8 cellular contexts compared by ENCODE assay signal in the genomic region with DNA sequence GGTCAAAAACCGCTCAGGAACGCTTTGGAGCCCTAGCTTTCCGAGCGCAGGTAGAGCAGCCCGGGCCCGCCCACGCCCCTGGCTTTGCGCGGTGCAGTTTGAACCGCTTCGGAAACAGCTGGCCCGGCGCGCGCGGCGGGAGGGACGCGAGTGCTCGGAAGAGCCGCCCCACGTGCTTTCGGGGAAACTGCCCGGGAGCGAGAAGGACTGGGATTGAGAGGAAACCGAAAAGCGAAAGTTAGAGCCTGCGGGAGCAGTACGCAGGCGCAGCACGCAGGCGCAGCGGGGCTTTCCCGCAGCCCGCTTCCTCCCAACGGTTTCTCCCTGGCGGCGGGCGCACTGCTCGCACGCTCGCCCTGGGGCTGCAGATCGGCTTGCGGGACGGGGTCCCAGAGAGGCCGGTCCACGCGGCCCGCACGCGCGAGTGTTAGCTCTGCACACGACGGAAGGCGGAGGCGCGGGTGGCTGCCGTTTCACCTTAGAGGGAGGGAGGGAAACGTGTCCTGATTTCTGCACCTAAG. TPM values are rescaled to one million over a fixed set of nuclear protein-coding genes. Genes with fewer than 3 reads are reported as not detected.
DNase-seq lines count a peak whose midpoint lies in the region; ATAC-seq and TF ChIP-seq lines count a peak whose summit lies in the region.

No MANE protein-coding gene starts in this region.

- H3K79me2 ChIP-seq in H9 (ENCODE audit: insufficient read depth, low read length), result no peaks in the 10 kb centered on the region

- H4K91ac ChIP-seq in H9 (ENCODE audit: insufficient read length, low read depth, low read length), result no peak overlapping the region

- H3K27me3 ChIP-seq in H9 (ENCODE audit: insufficient read depth, low read length), result peaks cover 3% of the 10 kb centered on the region; the same call in 1 of the 2 replicates
- no peaks in the 10 kb centered on the region for H3K27me3 ChIP-seq in RWPE2 (ENCODE audit: insufficient read depth, poor library complexity, severe bottlenecking)
- H3K27me3 ChIP-seq in neuron (ENCODE audit: insufficient read depth, low read length), result no peaks in the 10 kb centered on the region

- H3K56ac ChIP-seq in H9 (ENCODE audit: insufficient read length, low read depth, low read length), result no peak overlapping the region

- H3K27me3 Mint-ChIP-seq in H9 (ENCODE audit: low read depth), result peaks cover 10% of the 10 kb centered on the region

- H3K9me3 Mint-ChIP-seq in H9, result peaks cover 0 to 4% of the 10 kb centered on the region in 2 experiments; a peak in 1 of 5 replicates

- H3K4me3 Mint-ChIP-seq in H9, result no peak overlapping the region

- no peaks in the 10 kb centered on the region for H3K79me1 ChIP-seq in H9 (ENCODE audit: insufficient read depth, low read depth, low read length, poor library complexity, severe bottlenecking)

- no peak overlapping the region for H2AK5ac ChIP-seq in H9 (ENCODE audit: insufficient read length, low read length)

- H3K36me3 Mint-ChIP-seq in H9 (ENCODE audit: insufficient read depth in 1 of 3, low read depth in 3 of 3), result no peaks in the 10 kb centered on the region

- H3K4me3 ChIP-seq in RWPE2 (ENCODE audit: severe bottlenecking) (peak overlapping the region; percentile 56), foreskin fibroblast (ENCODE audit: low read depth in 1 of 2, low read length in 2 of 2) (peak overlapping the region; percentile 94 to 96), neuron (ENCODE audit: low read length) (peak overlapping the region; percentile 56)

- H3K4ac ChIP-seq in H9 (ENCODE audit: low read depth, low read length), result no peak overlapping the region

- H3K4me1 Mint-ChIP-seq in H9, result no peaks in the 10 kb centered on the region

- no peak overlapping the region for H3T11ph ChIP-seq in H9 (ENCODE audit: low read length)

- H3K36me3 ChIP-seq in RWPE2 (ENCODE audit: low read depth) (no peaks in the 10 kb centered on the region), neuron (ENCODE audit: insufficient read depth, low read length) (no peaks in the 10 kb centered on the region)

- peak overlapping the region; percentile 62 for H3K4me2 ChIP-seq in H9 (ENCODE audit: insufficient read depth, insufficient read length, low read length)

- peaks cover 7% of the 10 kb centered on the region for H3K23me2 ChIP-seq in H9 (ENCODE audit: insufficient read length, low read depth, low read length, poor library complexity, severe bottlenecking)

- H2BK20ac ChIP-seq in H9 (ENCODE audit: low read depth, low read length, poor library complexity, severe bottlenecking), result no peak overlapping the region

- no peak overlapping the region for H2BK120ac ChIP-seq in H9 (ENCODE audit: low read depth, low read length, poor library complexity, severe bottlenecking)

- H4K8ac ChIP-seq in H9 (replicated peaks; ENCODE audit: insufficient read length, low read depth, low read length), result no peak overlapping the region

- DNase-seq in G401 (ENCODE audit: low spot score) (peak; percentile 93), H9 (peak; percentile 96), M059J (ENCODE audit: low read depth) (peak; percentile 95), RWPE2 (ENCODE audit: low spot score) (peak; percentile 93), foreskin fibroblast (peak; percentile 96 to 99), stromal cell of bone marrow (ENCODE audit: low read depth) (peak; percentile 92)
- peak; percentile 97 for DNase-seq in activated effector memory CD4-positive, alpha-beta T cell treated with anti-CD3 and anti-CD28 coated beads, Interleukin-2, amount 50 U/mL, for 16 hours

- no peak overlapping the region for H3K27ac Mint-ChIP-seq in H9

- ATAC-seq in RWPE2 (ENCODE audit: low read depth), result peak; percentile 90

- H3K27ac ChIP-seq in H9 (ENCODE audit: insufficient read length, low read depth, low read length), result peak overlapping the region; percentile 3
- H3K27ac ChIP-seq in RWPE2 (ENCODE audit: poor library complexity, severe bottlenecking), result peak overlapping the region; percentile 91

- H4K20me1 ChIP-seq in H9 (ENCODE audit: control insufficient read depth, insufficient read depth, insufficient read length), result no peaks in the 10 kb centered on the region

- no peak overlapping the region for H2BK12ac ChIP-seq in H9 (ENCODE audit: insufficient read length, low read depth, low read length)

- peak overlapping the region; percentile 90; the same call in 1 of the 2 replicates for H3K14ac ChIP-seq in H9 (ENCODE audit: insufficient read depth, low read length)

- no peak overlapping the region for H2BK15ac ChIP-seq in H9 (ENCODE audit: low read depth, low read length)

- H2BK5ac ChIP-seq in H9 (ENCODE audit: insufficient read length, low read length), result no peak overlapping the region

- WGBS in H9 (ENCODE audit: extremely low coverage, insufficient read length, low lambda C conversion rate), result no CpG with 5 or more reads among the region's 59 CpGs

- H4K5ac ChIP-seq in H9 (ENCODE audit: insufficient read length, low read depth, low read length), result no peak overlapping the region

- no peak overlapping the region for H3K23ac ChIP-seq in H9 (ENCODE audit: insufficient read length, low read depth, low read length)

- H3K9me3 ChIP-seq in H9 (ENCODE audit: control insufficient read depth, low read depth, low read length), result no peaks in the 10 kb centered on the region
- no peaks in the 10 kb centered on the region for H3K9me3 ChIP-seq in RWPE2 (ENCODE audit: severe bottlenecking)
- no peaks in the 10 kb centered on the region for H3K9me3 ChIP-seq in neuron (ENCODE audit: low read length)

- no peak overlapping the region for H2AFZ ChIP-seq in H9 (ENCODE audit: low read length)
- H2AFZ ChIP-seq in neuron (ENCODE audit: low read depth, low read length), result peak overlapping the region; percentile 41

- H3K9ac ChIP-seq in H9 (ENCODE audit: extremely low read depth, insufficient read length, low read length), result peak overlapping the region; percentile 77

- TF ChIP-seq CTCF in H9 (conservative IDR thresholded peaks at IDR 0.05), result peak; percentile 22; the same call in 1 of the 3 replicates
- no peak for TF ChIP-seq CTCF in RWPE2 (IDR thresholded peaks at IDR 0.05; ENCODE audit: poor library complexity, severe bottlenecking)
- TF ChIP-seq CTCF in foreskin fibroblast (IDR thresholded peaks at IDR 0.05; ENCODE audit: low read depth, low read length), result no peak

- H3K18ac ChIP-seq in H9 (ENCODE audit: insufficient read length, low read depth, low read length), result peak overlapping the region; percentile 83

- in situ Hi-C loops in G401 (cut with HindIII; ENCODE audit: low sequenced_read_pairs), result no loop called here

- H3K4me1 ChIP-seq in H9 (ENCODE audit: insufficient read depth, low read length) (no peaks in the 10 kb centered on the region), RWPE2 (ENCODE audit: insufficient read depth, poor library complexity, severe bottlenecking) (peaks cover 10% of the 10 kb centered on the region), neuron (ENCODE audit: insufficient read depth, low read length) (peaks cover 6% of the 10 kb centered on the region)

RNA-seq across cellular contexts. Expression of a gene that starts 6.3 kb away (rescaled TPM):
- total RNA-seq in G401 (2014; rRNA removed; shearing (Covaris generic)), result 37.8 and 39.3 TPM in 2 replicates
- 45.4 and 48.1 TPM in 2 replicates for total RNA-seq in H9 (2021)
- total RNA-seq in M059J (2014; rRNA removed; shearing (Covaris generic)), result 386 and 537 TPM in 2 replicates

Comparison
In these comparisons a context has a peak if more than half of its experiments do, and no peak if none do; other contexts are left out.
1. Peak in every context shown above with its lines: DNase-seq, ATAC-seq, H3K4me3 ChIP-seq and H3K27ac ChIP-seq.